In the genomic region with DNA sequence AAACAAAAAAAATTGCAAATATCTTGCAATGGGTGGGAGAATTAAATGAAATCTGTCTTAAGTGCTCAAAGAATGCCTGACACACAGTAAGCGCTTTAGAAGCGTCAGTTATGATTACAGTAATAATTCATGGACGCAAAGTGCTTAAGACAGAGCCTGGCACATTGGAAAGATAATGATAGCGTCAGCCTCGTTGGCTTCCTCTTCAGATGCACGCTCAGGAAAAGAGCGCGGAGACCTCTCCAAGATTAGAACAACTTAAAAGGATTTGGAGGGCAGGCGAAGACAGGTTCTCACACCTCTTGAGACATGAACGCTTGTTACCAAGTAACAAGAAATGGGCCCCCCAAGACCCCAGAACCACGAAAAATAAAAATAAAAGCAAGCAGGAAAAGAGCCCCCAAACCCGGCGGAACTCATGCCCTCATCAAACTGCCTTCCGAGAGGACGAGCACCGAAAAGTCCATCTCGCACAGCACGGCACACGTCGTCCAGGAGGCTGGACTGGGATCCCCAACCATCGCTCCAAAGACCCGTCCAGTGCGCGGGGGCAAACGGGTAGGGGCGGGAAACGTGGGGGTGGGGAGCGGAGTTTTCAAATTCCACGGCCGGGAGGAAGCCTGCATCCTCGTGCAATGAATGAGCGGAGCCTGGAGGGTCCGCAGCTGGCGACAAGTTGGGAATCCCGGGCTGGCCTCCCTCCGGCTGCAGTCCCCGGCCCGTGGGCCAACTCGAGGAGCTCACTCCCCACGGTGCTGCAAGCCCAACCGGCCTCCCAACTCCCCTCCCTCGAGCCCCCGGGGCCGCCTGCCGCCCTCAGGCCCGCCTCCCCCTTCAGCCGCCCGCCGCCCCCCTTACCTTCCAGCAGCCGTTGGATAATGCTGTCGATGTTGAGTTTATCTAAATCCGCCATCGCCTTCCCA, we compare ENCODE assay signal across 8 cellular contexts. TPM values are rescaled to one million over a fixed set of nuclear protein-coding genes. Genes with fewer than 3 reads are reported as not detected.
DNase-seq lines count a peak whose midpoint lies in the region; ATAC-seq and TF ChIP-seq lines count a peak whose summit lies in the region.

No MANE protein-coding gene starts in this region.

- peak; percentile 11 for ATAC-seq in HG03095 (IDR thresholded peaks at IDR 0.05; ENCODE audit: unreplicated experiment)

- under 1% methylated on average over 27 of the region's 53 CpGs for WGBS in hepatocyte (ENCODE audit: low lambda C conversion rate, missing lambda C conversion rate)

- DNase-seq in stimulated activated CD4-positive, alpha-beta T cell treated with anti-CD3 and anti-CD28 coated beads, Interleukin-1b, Interleukin-23, amount 100 ng/mL, for 48 hours: peak; percentile 15
- no peak for DNase-seq in stimulated activated CD4-positive, alpha-beta T cell treated with anti-CD3 and anti-CD28 coated beads, Interleukin-2, amount 100 ng/mL, for 24 hours
- DNase-seq in NOMO-1 (lab: John Stamatoyannopoulos, UW; ENCODE audit: unreplicated experiment in 2 of 2) (peak; percentile 27 to 55), amniotic stem cell (lab: John Stamatoyannopoulos, UW) (peak; percentile 13), hepatocyte (ENCODE audit: low spot score) (peak; percentile 64), retina (peak; percentile 64), NCI-H1930 (lab: John Stamatoyannopoulos, UW) (no peak)

- H3K4me1 ChIP-seq in hepatocyte (ENCODE audit: insufficient read depth): peaks cover 19% of the 10 kb centered on the region

- H3K36me3 ChIP-seq in hepatocyte (replicated peaks; ENCODE audit: insufficient read depth, low read depth): no peaks in the 10 kb centered on the region

- H3K9me2 ChIP-seq in hepatocyte (replicated peaks; ENCODE audit: insufficient read depth): no peaks in the 10 kb centered on the region

- TF ChIP-seq CTCF in hepatocyte (IDR thresholded peaks at IDR 0.05; ENCODE audit: poor library complexity): no peak

- peak overlapping the region; percentile 92 for H3K4me2 ChIP-seq in hepatocyte

- H2AFZ ChIP-seq in hepatocyte: peak overlapping the region; percentile 79

- no peaks in the 10 kb centered on the region for H3K27me3 ChIP-seq in hepatocyte

- H3K9me3 ChIP-seq in hepatocyte (ENCODE audit: low read depth): no peaks in the 10 kb centered on the region

- peaks cover 51% of the 10 kb centered on the region for H4K20me1 ChIP-seq in hepatocyte (ENCODE audit: insufficient read depth, poor library complexity, severe bottlenecking)

- H3K79me2 ChIP-seq in hepatocyte: peaks cover 55% of the 10 kb centered on the region

- H3K4me3 ChIP-seq in hepatocyte: peak overlapping the region; percentile 89

- H3K27ac ChIP-seq in hepatocyte: peak overlapping the region; percentile 95

RNA-seq across cellular contexts. Expression of a gene that starts 0.6 kb away (rescaled TPM):
- total RNA-seq in hepatocyte: 134 and 150 TPM in 2 replicates
- polyA plus RNA-seq in hepatocyte: 43.5 and 47.9 TPM in 2 replicates

RNA-seq across cellular contexts. Expression of a gene that starts 53.1 kb away (rescaled TPM):
- total RNA-seq in hepatocyte: 1.8 and 5.8 TPM in 2 replicates
- 5.6 and 8.9 TPM in 2 replicates for polyA plus RNA-seq in hepatocyte

Comparison
In these comparisons a context has a peak if more than half of its experiments do, and no peak if none do; other contexts are left out.
1. DNase-seq: peak in stimulated activated CD4-positive, alpha-beta T cell treated with anti-CD3 and anti-CD28 coated beads, Interleukin-1b, Interleukin-23, amount 100 ng/mL, for 48 hours (single experiment), NOMO-1 (2 of 2), amniotic stem cell (single experiment), hepatocyte (single experiment) and retina (single experiment); none in stimulated activated CD4-positive, alpha-beta T cell treated with anti-CD3 and anti-CD28 coated beads, Interleukin-2, amount 100 ng/mL, for 24 hours (0 of 2) and NCI-H1930 (0 of 2).